In the genomic region with DNA sequence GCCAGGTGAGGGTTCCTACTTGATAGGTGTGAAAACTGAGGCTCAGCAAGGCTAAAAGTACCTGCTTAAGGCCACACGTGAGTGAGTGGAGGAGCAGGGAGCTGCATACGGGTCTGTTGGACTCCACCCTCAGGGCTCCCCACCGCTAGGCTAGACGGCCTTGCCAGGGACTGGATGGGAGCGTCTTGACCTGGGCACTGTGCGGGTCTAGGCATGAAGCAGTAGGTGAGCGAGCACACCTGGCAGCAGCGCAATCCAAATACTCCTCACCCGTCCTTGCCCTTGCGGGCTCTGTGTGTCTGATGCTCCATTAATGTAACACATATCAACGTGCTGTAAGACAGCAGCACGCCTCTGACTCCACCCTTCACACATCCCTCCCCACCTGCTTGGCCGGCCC, we compare ENCODE assay signal across 29 cellular contexts.
"Had no signal": no experiment of that assay in that cellular context is flagged by ENCODE, and none has a peak within 500 bp of the region (broad histone marks: within the 10 kb centered on the region; RNA-seq: fewer than 3 reads in every experiment).

No MANE protein-coding gene starts in this region.

- H3K27ac ChIP-seq: ascending aorta, esophagus muscularis mucosa, heart right ventricle, left ventricle myocardium inferior, ovary, prostate gland, skin epidermis, suprapubic skin, tibial artery, upper lobe of right lung, VCaP had no signal

- H3K4me1 ChIP-seq: ascending aorta, esophagus muscularis mucosa, heart right ventricle, left ventricle myocardium inferior, prostate gland, tibial artery, upper lobe of right lung had no signal

- H3K4me3 ChIP-seq: ascending aorta, esophagus muscularis mucosa, heart right ventricle, left ventricle myocardium inferior, lung, ovary, prostate gland, skin epidermis, suprapubic skin, tibial artery, upper lobe of right lung had no signal

- H3K27me3 Mint-ChIP-seq: activated naive CD8-positive, alpha-beta T cell treated with anti-CD3 and anti-CD28 coated beads, Interleukin-2, amount 10 ng/mL, durations not matched to agents 7 days and 5 days; brain had no signal

- H3K4me1 Mint-ChIP-seq: activated naive CD8-positive, alpha-beta T cell treated with anti-CD3 and anti-CD28 coated beads, Interleukin-2, amount 10 ng/mL, durations not matched to agents 7 days and 5 days had no signal

- H3K27ac Mint-ChIP-seq: activated naive CD4-positive, alpha-beta T cell treated with anti-CD3 and anti-CD28 coated beads for 36 hours; activated naive CD8-positive, alpha-beta T cell treated with anti-CD3 and anti-CD28 coated beads, Interleukin-2, amount 10 ng/mL, durations not matched to agents 7 days and 5 days; T-helper 1 cell treated with Interleukin-12 subunit alpha and Interleukin-12 subunit beta and Interleukin-4 antibody, amounts not matched to agents 30 μg/mL and 1 μg/mL, for 36 hours had no signal

- H3K4me3 Mint-ChIP-seq: activated naive CD4-positive, alpha-beta T cell treated with anti-CD3 and anti-CD28 coated beads for 36 hours; activated naive CD8-positive, alpha-beta T cell treated with anti-CD3 and anti-CD28 coated beads, Interleukin-2, amount 10 ng/mL, durations not matched to agents 7 days and 5 days; brain; nephron; T-helper 1 cell treated with Interleukin-12 subunit alpha and Interleukin-12 subunit beta and Interleukin-4 antibody, amounts not matched to agents 30 μg/mL and 1 μg/mL, for 36 hours had no signal

- H3K36me3 ChIP-seq: ascending aorta, esophagus muscularis mucosa, heart right ventricle, left ventricle myocardium inferior, ovary, prostate gland, suprapubic skin, tibial artery, upper lobe of right lung had no signal

- H3K9me3 ChIP-seq: ascending aorta, esophagus muscularis mucosa, heart right ventricle, left ventricle myocardium inferior, ovary, prostate gland, suprapubic skin, tibial artery, upper lobe of right lung had no signal

- ATAC-seq: heart right ventricle, sciatic nerve, upper lobe of right lung had no signal

- DNase-seq: activated CD4-positive, alpha-beta T cell treated with anti-CD3 and anti-CD28 coated beads for 4 hours; activated CD4-positive, alpha-beta T cell treated with anti-CD3 and anti-CD28 coated beads, Interleukin-2, amount 50 U/mL, for 4 hours; activated effector memory CD4-positive, alpha-beta T cell treated with anti-CD3 and anti-CD28 coated beads, Interleukin-2, amount 50 U/mL, for 16 hours; activated naive CD4-positive, alpha-beta T cell treated with anti-CD3 and anti-CD28 coated beads for 36 hours; activated naive CD8-positive, alpha-beta T cell treated with anti-CD3 and anti-CD28 coated beads, Interleukin-2, amount 10 ng/mL, durations not matched to agents 7 days and 5 days; activated T-cell treated with anti-CD3 and anti-CD28 coated beads for 4 hours; caudate nucleus; foreskin melanocyte; heart right ventricle; left ventricle myocardium inferior; ovary; retina; stimulated activated CD4-positive, alpha-beta T cell treated with anti-CD3 and anti-CD28 coated beads, Interleukin-12 subunit alpha, Interleukin-12 subunit beta, amount 100 ng/mL, for 4 hours; stimulated activated CD4-positive, alpha-beta T cell treated with anti-CD3 and anti-CD28 coated beads, Interleukin-4, amount 100 ng/mL, for 24 hours; stimulated activated naive CD4-positive, alpha-beta T cell; T-helper 9 cell; tibial artery; upper lobe of right lung had no signal

- H3K36me3 Mint-ChIP-seq: activated naive CD8-positive, alpha-beta T cell treated with anti-CD3 and anti-CD28 coated beads, Interleukin-2, amount 10 ng/mL, durations not matched to agents 7 days and 5 days had no signal

- H3K9me3 Mint-ChIP-seq: activated naive CD4-positive, alpha-beta T cell treated with anti-CD3 and anti-CD28 coated beads for 36 hours; activated naive CD8-positive, alpha-beta T cell treated with anti-CD3 and anti-CD28 coated beads, Interleukin-2, amount 10 ng/mL, durations not matched to agents 7 days and 5 days; brain; nephron; T-helper 1 cell treated with Interleukin-12 subunit alpha and Interleukin-12 subunit beta and Interleukin-4 antibody, amounts not matched to agents 30 μg/mL and 1 μg/mL, for 36 hours had no signal

- H3K27me3 ChIP-seq: ascending aorta, ovary, upper lobe of right lung had no signal
